Comparison of ENCODE assay signal across 17 cellular contexts in the genomic region with DNA sequence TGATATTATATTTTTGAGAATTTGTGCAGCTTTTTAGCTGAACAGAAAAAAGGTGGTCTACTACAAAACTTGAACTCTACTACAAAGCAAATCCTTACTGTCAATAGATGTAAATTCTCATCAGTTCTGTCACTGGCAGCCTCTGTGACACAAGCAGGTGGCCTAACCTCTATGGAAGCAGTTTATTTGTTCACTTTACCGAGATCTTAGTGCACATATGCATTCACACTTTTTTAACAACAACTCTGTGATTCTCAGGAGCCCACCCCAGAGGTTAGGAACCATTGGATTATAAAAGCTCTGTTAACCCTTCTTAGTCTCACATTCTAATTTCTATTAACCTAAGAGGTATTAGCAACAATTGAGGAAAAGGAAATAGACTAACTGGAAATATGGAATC.
A peak's percentile ranks its signal among the peaks of the same experiment; 100 is the strongest.
DNase-seq lines count a peak whose midpoint lies in the region; ATAC-seq, FAIRE-seq and TF ChIP-seq lines count a peak whose summit lies in the region.
"Had no signal": no experiment of that assay in that cellular context is flagged by ENCODE, and none has a peak within 500 bp of the region (broad histone marks: within the 10 kb centered on the region; RNA-seq: fewer than 3 reads in every experiment).

No MANE protein-coding gene starts in this region.

- H2AFZ ChIP-seq in astrocyte (ENCODE audit: low read depth, low read length): no peak overlapping the region
- H2AFZ ChIP-seq: GM23338 had no signal

- no peak overlapping the region for H3K9ac ChIP-seq in astrocyte (ENCODE audit: low read length)

- no peaks in the 10 kb centered on the region for H4K20me1 ChIP-seq in astrocyte (ENCODE audit: insufficient read depth, low read length)

- peak overlapping the region; percentile 52 for H3K4me2 ChIP-seq in astrocyte (ENCODE audit: low read length)
- H3K4me2 ChIP-seq: GM23338 had no signal

- H3K79me2 ChIP-seq in astrocyte (ENCODE audit: insufficient read depth, low read length): no peaks in the 10 kb centered on the region

- H3K36me3 Mint-ChIP-seq in astrocyte (ENCODE audit: low read depth, unreplicated experiment) (no peaks in the 10 kb centered on the region), mesothelial cell of epicardium (peaks cover 10% of the 10 kb centered on the region)

- no peaks in the 10 kb centered on the region for H3K36me3 ChIP-seq in astrocyte (ENCODE audit: insufficient read depth, low read length)

- H3K27me3 ChIP-seq in astrocyte (ENCODE audit: insufficient read depth, low read length): no peaks in the 10 kb centered on the region

- peak; percentile 3 for DNase-seq in NCI-H1694 treated with DMSO at 0.1 percent for 48 hours (lab: John Stamatoyannopoulos, UW)
- no peak for DNase-seq in NCI-H1694 (lab: John Stamatoyannopoulos, UW)
- DNase-seq in NCI-H69 (lab: John Stamatoyannopoulos, UW): peak; percentile 40
- no peak for DNase-seq in astrocyte (ENCODE audit: low read depth)
- DNase-seq in NCI-H345 treated with DMSO at 0.1 percent for 48 hours (lab: John Stamatoyannopoulos, UW; ENCODE audit: unreplicated experiment): no peak
- no peak for DNase-seq in mesothelial cell of epicardium (ENCODE audit: low spot score in 2 of 2, unreplicated experiment in 2 of 2)
- DNase-seq: DND-41, KG1, NCI-H1436, NCI-H2227 treated with DMSO at 0.1 percent for 48 hours, NCI-H524 treated with DMSO at 0.1 percent for 48 hours, Right ventricle myocardium superior had no signal

- ATAC-seq in GM21390 (IDR thresholded peaks at IDR 0.05; ENCODE audit: unreplicated experiment) (peak; percentile 10), HG02623 (IDR thresholded peaks at IDR 0.05; ENCODE audit: unreplicated experiment) (no peak)
- ATAC-seq: GM23338, HepG2 had no signal

- no peaks in the 10 kb centered on the region for H3K9me3 ChIP-seq in astrocyte (ENCODE audit: insufficient read depth, low read depth, low read length)

- no peak overlapping the region for H3K27ac Mint-ChIP-seq in astrocyte (ENCODE audit: unreplicated experiment)
- no peak overlapping the region for H3K27ac Mint-ChIP-seq in mesothelial cell of epicardium
- H3K27ac Mint-ChIP-seq: GM23338 had no signal

- H3K27me3 Mint-ChIP-seq in astrocyte (ENCODE audit: low read depth, unreplicated experiment) (no peaks in the 10 kb centered on the region), mesothelial cell of epicardium (ENCODE audit: low read depth) (no peaks in the 10 kb centered on the region)

- H3K4me1 Mint-ChIP-seq in astrocyte (ENCODE audit: low read depth, unreplicated experiment) (peaks cover 2% of the 10 kb centered on the region), mesothelial cell of epicardium (no peaks in the 10 kb centered on the region)
- H3K4me1 Mint-ChIP-seq: GM23338 had no signal

- H3K9me3 Mint-ChIP-seq in astrocyte (ENCODE audit: unreplicated experiment): peaks cover 4% of the 10 kb centered on the region
- H3K9me3 Mint-ChIP-seq in mesothelial cell of epicardium: peaks cover 13% of the 10 kb centered on the region
- H3K9me3 Mint-ChIP-seq: GM23338 had no signal

- no peak for FAIRE-seq in astrocyte (lab: Jason Lieb, UNC)
- FAIRE-seq: HepG2 had no signal

- H3K4me3 Mint-ChIP-seq in astrocyte (ENCODE audit: unreplicated experiment): no peak overlapping the region
- H3K4me3 Mint-ChIP-seq in mesothelial cell of epicardium: no peak overlapping the region
- H3K4me3 Mint-ChIP-seq: GM23338 had no signal

- no peaks in the 10 kb centered on the region for H3K4me1 ChIP-seq in astrocyte (ENCODE audit: insufficient read depth, low read length)

- TF ChIP-seq CTCF in astrocyte (IDR thresholded peaks at IDR 0.05; ENCODE audit: insufficient read depth, low read depth, low read length): no peak
- TF ChIP-seq CTCF in mesothelial cell of epicardium (IDR thresholded peaks at IDR 0.05; ENCODE audit: unreplicated experiment): no peak

- no peak overlapping the region for H3K27ac ChIP-seq in astrocyte (ENCODE audit: low read depth, low read length)
- H3K27ac ChIP-seq: 22Rv1 had no signal

- no peak overlapping the region for H3K4me3 ChIP-seq in astrocyte (ENCODE audit: insufficient read depth, low read depth, low read length)
- H3K4me3 ChIP-seq: GM23338 had no signal

Comparison
In these comparisons a context has a peak if more than half of its experiments do, and no peak if none do; other contexts are left out.
1. DNase-seq: peak in NCI-H1694 treated with DMSO at 0.1 percent for 48 hours (single experiment) and NCI-H69 (single experiment); none in NCI-H1694 (single experiment), astrocyte (single experiment), NCI-H345 treated with DMSO at 0.1 percent for 48 hours (single experiment) and mesothelial cell of epicardium (0 of 2).